ENCODE assay signal across 8 cellular contexts in genomic region chr7:2844153-2845077, GRCh38. TPM values are rescaled to one million over a fixed set of nuclear protein-coding genes. Genes with fewer than 3 reads are reported as not detected.
DNase-seq lines count a peak whose midpoint lies in the region; ATAC-seq and TF ChIP-seq lines count a peak whose summit lies in the region.

GNA12 (minus strand) TSS chr7:2844308; CDS start chr7:2844161, 147 bp downstream.

- TF ChIP-seq CTCF in GM12865 (IDR thresholded peaks at IDR 0.05; ENCODE audit: insufficient read depth, low read depth, low read length, missing control alignments) (no peak), cardiac muscle cell (IDR thresholded peaks at IDR 0.05; ENCODE audit: low read depth, low read length) (no peak), type B pancreatic cell (conservative IDR thresholded peaks at IDR 0.05) (no peak)

- peaks cover 18% of the 10 kb centered on the region for H3K4me1 ChIP-seq in cardiac muscle cell (ENCODE audit: low read depth)

- H3K36me3 Mint-ChIP-seq in activated naive CD8-positive, alpha-beta T cell treated with anti-CD3 and anti-CD28 coated beads, Interleukin-2, amount 50 U/mL, for 24 hours (ENCODE audit: low read depth): peaks cover 11% of the 10 kb centered on the region
- H3K36me3 Mint-ChIP-seq in type B pancreatic cell: peaks cover 22% of the 10 kb centered on the region

- H3K4me1 Mint-ChIP-seq in activated naive CD8-positive, alpha-beta T cell treated with anti-CD3 and anti-CD28 coated beads, Interleukin-2, amount 50 U/mL, for 24 hours: peaks cover 46% of the 10 kb centered on the region
- peaks cover 10% of the 10 kb centered on the region for H3K4me1 Mint-ChIP-seq in type B pancreatic cell (ENCODE audit: unreplicated experiment)

- no peaks in the 10 kb centered on the region for H3K27me3 Mint-ChIP-seq in activated naive CD8-positive, alpha-beta T cell treated with anti-CD3 and anti-CD28 coated beads, Interleukin-2, amount 50 U/mL, for 24 hours
- H3K27me3 Mint-ChIP-seq in type B pancreatic cell: no peaks in the 10 kb centered on the region

- no peaks in the 10 kb centered on the region for H3K27me3 ChIP-seq in cardiac muscle cell

- H3K27ac Mint-ChIP-seq in activated naive CD8-positive, alpha-beta T cell treated with anti-CD3 and anti-CD28 coated beads, Interleukin-2, amount 50 U/mL, for 24 hours: peak within 1 kb of the TSS; percentile 59
- peak within 1 kb of the TSS; percentile 84 for H3K27ac Mint-ChIP-seq in type B pancreatic cell

- H3K9me3 Mint-ChIP-seq in activated naive CD8-positive, alpha-beta T cell treated with anti-CD3 and anti-CD28 coated beads, Interleukin-2, amount 50 U/mL, for 24 hours: no peaks in the 10 kb centered on the region
- H3K9me3 Mint-ChIP-seq in type B pancreatic cell: no peaks in the 10 kb centered on the region

- H3K4me3 Mint-ChIP-seq in activated naive CD8-positive, alpha-beta T cell treated with anti-CD3 and anti-CD28 coated beads, Interleukin-2, amount 50 U/mL, for 24 hours: peak within 1 kb of the TSS; percentile 79
- peak within 1 kb of the TSS; percentile 91 for H3K4me3 Mint-ChIP-seq in type B pancreatic cell

- DNase-seq in GM12865 (ENCODE audit: low read depth): peak; percentile 99
- DNase-seq in NCI-H1417 treated with DMSO at 0.1 percent for 48 hours (lab: John Stamatoyannopoulos, UW): peak; percentile 88
- peak; percentile 99 for DNase-seq in SW480 (ENCODE audit: low spot score)
- DNase-seq in activated naive CD8-positive, alpha-beta T cell treated with anti-CD3 and anti-CD28 coated beads, Interleukin-2, amount 50 U/mL, for 24 hours: peak; percentile 98
- peak; percentile 99 for DNase-seq in cardiac muscle cell (ENCODE audit: low read depth in 1 of 2, low spot score in 1 of 2)
- DNase-seq in pons (ENCODE audit: low spot score): peak; percentile 99
- peak; percentile 99 for DNase-seq in type B pancreatic cell (ENCODE audit: extremely low spot score, unreplicated experiment)

- H3K4me3 ChIP-seq in GM12865 (ENCODE audit: low read depth, low read length) (peak within 1 kb of the TSS; percentile 69), cardiac muscle cell (peak within 1 kb of the TSS; percentile 81)

- H3K36me3 ChIP-seq in cardiac muscle cell: no peaks in the 10 kb centered on the region

- no peaks in the 10 kb centered on the region for H3K9me3 ChIP-seq in cardiac muscle cell (ENCODE audit: low read depth)

- peak within 1 kb of the TSS; percentile 77 for H3K27ac ChIP-seq in cardiac muscle cell

- peak; percentile 96 for ATAC-seq in HG02763 (IDR thresholded peaks at IDR 0.05; ENCODE audit: unreplicated experiment)
- ATAC-seq in activated naive CD8-positive, alpha-beta T cell treated with anti-CD3 and anti-CD28 coated beads, Interleukin-2, amount 50 U/mL, for 24 hours: peak; percentile 97

RNA-seq across cellular contexts. Expression of gene GNA12, which starts in this region (rescaled TPM):
- 34.5 and 54.4 TPM in 2 replicates for total RNA-seq in cardiac muscle cell
- polyA plus RNA-seq in cardiac muscle cell: 59.1 and 64.2 TPM in 2 replicates
- 37.9 and 46.2 TPM in 2 replicates for total RNA-seq in type B pancreatic cell (ENCODE audit: low replicate concordance)

Comparison
In these comparisons a context has a peak if more than half of its experiments do, and no peak if none do; other contexts are left out.
1. Peak in every context shown above with its lines: DNase-seq, ATAC-seq, H3K4me3 ChIP-seq and H3K27ac ChIP-seq.